ENCODE assay signal across 1 cellular context in genomic region chr5:142025637-142026036, GRCh38.
TF ChIP-seq lines count a peak whose summit lies in the region.

No MANE protein-coding gene starts in this region.

TF ChIP-seq in HepG2, 621 proteins besides CTCF, POLR2A, EP300 and RAD21:
- TF ChIP-seq MBNL3 (CRISPR knock-in tag; conservative IDR thresholded peaks at IDR 0.05) = no peak
- no peak for TF ChIP-seq ZNF709 (CRISPR knock-in tag; IDR thresholded peaks at IDR 0.05)
- no peak for TF ChIP-seq HES4 (CRISPR knock-in tag; IDR thresholded peaks at IDR 0.05; ENCODE audit: borderline replicate concordance)
- TF ChIP-seq ZNF10 (CRISPR knock-in tag; IDR thresholded peaks at IDR 0.05; ENCODE audit: borderline replicate concordance, low read depth) = no peak
- no peak for TF ChIP-seq SMARCC2 (IDR thresholded peaks at IDR 0.05)
- no peak for TF ChIP-seq ZEB1 (IDR thresholded peaks at IDR 0.05; ENCODE audit: insufficient replicate concordance, low read depth)
- no peak for TF ChIP-seq HOXA3 (CRISPR knock-in tag; IDR thresholded peaks at IDR 0.05)
- TF ChIP-seq ZNF678 (CRISPR knock-in tag; IDR thresholded peaks at IDR 0.05) = no peak
- TF ChIP-seq TAF1 (CRISPR knock-in tag; IDR thresholded peaks at IDR 0.05) = no peak
- TF ChIP-seq KLF15 (CRISPR knock-in tag; IDR thresholded peaks at IDR 0.05; ENCODE audit: borderline replicate concordance) = no peak
- no peak for TF ChIP-seq ZNF768 (CRISPR knock-in tag; IDR thresholded peaks at IDR 0.05)
- no peak for TF ChIP-seq PHF5A (CRISPR knock-in tag; IDR thresholded peaks at IDR 0.05; ENCODE audit: low read depth, unreplicated experiment)
- TF ChIP-seq ZFP36 (IDR thresholded peaks at IDR 0.05; ENCODE audit: borderline replicate concordance, low read depth, low read length, partially characterized antibody) = no peak
- TF ChIP-seq ZNF737 (CRISPR knock-in tag; IDR thresholded peaks at IDR 0.05; ENCODE audit: borderline replicate concordance) = no peak
- TF ChIP-seq SKI (IDR thresholded peaks at IDR 0.05; ENCODE audit: partially characterized antibody) = no peak
- no peak for TF ChIP-seq ZNF724P (CRISPR knock-in tag; IDR thresholded peaks at IDR 0.05; ENCODE audit: borderline replicate concordance)
- no peak for TF ChIP-seq ZSCAN29 (CRISPR knock-in tag; conservative IDR thresholded peaks at IDR 0.05)
- no peak for TF ChIP-seq MAFG (CRISPR knock-in tag; IDR thresholded peaks at IDR 0.05)
- TF ChIP-seq, protein P1, sequence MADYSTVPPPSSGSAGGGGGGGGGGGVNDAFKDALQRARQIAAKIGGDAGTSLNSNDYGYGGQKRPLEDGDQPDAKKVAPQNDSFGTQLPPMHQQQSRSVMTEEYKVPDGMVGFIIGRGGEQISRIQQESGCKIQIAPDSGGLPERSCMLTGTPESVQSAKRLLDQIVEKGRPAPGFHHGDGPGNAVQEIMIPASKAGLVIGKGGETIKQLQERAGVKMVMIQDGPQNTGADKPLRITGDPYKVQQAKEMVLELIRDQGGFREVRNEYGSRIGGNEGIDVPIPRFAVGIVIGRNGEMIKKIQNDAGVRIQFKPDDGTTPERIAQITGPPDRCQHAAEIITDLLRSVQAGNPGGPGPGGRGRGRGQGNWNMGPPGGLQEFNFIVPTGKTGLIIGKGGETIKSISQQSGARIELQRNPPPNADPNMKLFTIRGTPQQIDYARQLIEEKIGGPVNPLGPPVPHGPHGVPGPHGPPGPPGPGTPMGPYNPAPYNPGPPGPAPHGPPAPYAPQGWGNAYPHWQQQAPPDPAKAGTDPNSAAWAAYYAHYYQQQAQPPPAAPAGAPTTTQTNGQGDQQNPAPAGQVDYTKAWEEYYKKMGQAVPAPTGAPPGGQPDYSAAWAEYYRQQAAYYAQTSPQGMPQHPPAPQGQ (CRISPR knock-in tag; IDR thresholded peaks at IDR 0.05; ENCODE audit: borderline replicate concordance) = no peak
